In genomic region chr21:26449161-26449560, GRCh38 we compare ENCODE assay signal across 16 cellular contexts.
DNase-seq lines count a peak whose midpoint lies in the region; ATAC-seq, FAIRE-seq and TF ChIP-seq lines count a peak whose summit lies in the region.
"Had no signal": no experiment of that assay in that cellular context is flagged by ENCODE, and none has a peak within 500 bp of the region (broad histone marks: within the 10 kb centered on the region; RNA-seq: fewer than 3 reads in every experiment).

No MANE protein-coding gene starts in this region.

- no peaks in the 10 kb centered on the region for H3K79me2 ChIP-seq in endothelial cell of umbilical vein (ENCODE audit: control insufficient read depth, insufficient read depth, low read length)

- no peak overlapping the region for H2AFZ ChIP-seq in endothelial cell of umbilical vein (ENCODE audit: low read depth, low read length)

- H3K9me3 ChIP-seq in A673 (ENCODE audit: low read depth, low read length, poor library complexity, severe bottlenecking) (no peaks in the 10 kb centered on the region), endothelial cell of umbilical vein (replicated peaks; ENCODE audit: control insufficient read depth, insufficient read depth, low read length) (no peaks in the 10 kb centered on the region)
- H3K9me3 ChIP-seq in CD4-positive, alpha-beta memory T cell (ENCODE audit: control insufficient read depth in 1 of 2, low read length in 2 of 2): no peaks in the 10 kb centered on the region

- CTCF ChIA-PET in A673 (lab: Charles Lee) (no interaction called here), endothelial cell of umbilical vein (lab: Charles Lee) (no interaction called here)
- CTCF ChIA-PET in CD4-positive, alpha-beta memory T cell (lab: Charles Lee; ENCODE audit: partially characterized antibody): no interaction called here

- H3K9me1 ChIP-seq in endothelial cell of umbilical vein (replicated peaks; ENCODE audit: control insufficient read depth, extremely low read depth, insufficient read depth, low read length): no peaks in the 10 kb centered on the region

- H3K4me2 ChIP-seq in endothelial cell of umbilical vein (ENCODE audit: insufficient read depth, low read length): no peak overlapping the region
- H3K4me2 ChIP-seq: KMS-11 had no signal

- H3K4me1 ChIP-seq in A673 (ENCODE audit: insufficient read depth, low read length, poor library complexity, severe bottlenecking): peaks cover 9% of the 10 kb centered on the region
- H3K4me1 ChIP-seq in endothelial cell of umbilical vein (ENCODE audit: control insufficient read depth, extremely low read depth, insufficient read depth, low read length): no peaks in the 10 kb centered on the region
- H3K4me1 ChIP-seq in CD4-positive, alpha-beta memory T cell (ENCODE audit: insufficient read depth, low read length): no peaks in the 10 kb centered on the region

- H3K27ac Mint-ChIP-seq in CD4-positive, alpha-beta memory T cell: no peak overlapping the region
- no peak overlapping the region for H3K27ac Mint-ChIP-seq in stimulated activated effector memory CD8-positive, alpha-beta T cell treated with anti-CD3 and anti-CD28 coated beads, Interleukin-12 subunit alpha, Interleukin-12 subunit beta, amount 100 ng/mL, for 72 hours
- H3K27ac Mint-ChIP-seq: activated CD8-positive, alpha-beta T cell treated with anti-CD3 and anti-CD28 coated beads for 36 hours; activated naive CD4-positive, alpha-beta T cell treated with anti-CD3 and anti-CD28 coated beads, Interleukin-2, amount 10 ng/mL, durations not matched to agents 7 days and 5 days; T-helper 2 cell treated with Interferon-gamma antibody and Interleukin-4, amounts not matched to agents 5 μg/mL and 100 μg/mL, for 36 hours; type B pancreatic cell had no signal

- DNase-seq in A673 (ENCODE audit: low spot score) (peak; percentile 49), M059J (ENCODE audit: low read depth) (peak; percentile 9), endothelial cell of umbilical vein (ENCODE audit: low read depth, low spot score) (peak; percentile 9), medulla oblongata (ENCODE audit: extremely low spot score) (peak; percentile 64)
- DNase-seq in CD4-positive, alpha-beta memory T cell: no peak
- DNase-seq in stimulated activated naive CD4-positive, alpha-beta T cell (lab: John Stamatoyannopoulos, UW): no peak
- DNase-seq in stimulated activated effector memory CD8-positive, alpha-beta T cell treated with anti-CD3 and anti-CD28 coated beads, Interleukin-12 subunit alpha, Interleukin-12 subunit beta, amount 100 ng/mL, for 72 hours (ENCODE audit: low spot score in 2 of 2): no peak
- DNase-seq: ACHN; activated CD8-positive, alpha-beta T cell treated with anti-CD3 and anti-CD28 coated beads for 36 hours; activated naive CD4-positive, alpha-beta T cell treated with anti-CD3 and anti-CD28 coated beads, Interleukin-2, amount 10 ng/mL, durations not matched to agents 7 days and 5 days; effector memory CD4-positive, alpha-beta T cell had no signal

- H3K36me3 ChIP-seq in A673 (ENCODE audit: insufficient read depth, low read length, poor library complexity, severe bottlenecking) (no peaks in the 10 kb centered on the region), endothelial cell of umbilical vein (ENCODE audit: control insufficient read depth in 2 of 2, extremely low read depth in 1 of 2, insufficient read depth in 2 of 2, low read length in 2 of 2) (no peaks in the 10 kb centered on the region)
- H3K36me3 ChIP-seq in CD4-positive, alpha-beta memory T cell (ENCODE audit: insufficient read depth, low read length): no peaks in the 10 kb centered on the region

- H3K4me3 ChIP-seq in A673 (ENCODE audit: low read depth, low read length, poor library complexity, severe bottlenecking) (no peak overlapping the region), endothelial cell of umbilical vein (replicated peaks in 1 of 3; ENCODE audit: insufficient read depth in 1 of 3, low read depth in 1 of 3, low read length in 3 of 3) (no peak overlapping the region)
- no peak overlapping the region for H3K4me3 ChIP-seq in CD4-positive, alpha-beta memory T cell (ENCODE audit: low read length in 2 of 2)

- H3K27me3 ChIP-seq in A673 (replicated peaks; ENCODE audit: insufficient read depth, low read depth, low read length, poor library complexity) (no peaks in the 10 kb centered on the region), endothelial cell of umbilical vein (ENCODE audit: control insufficient read depth in 2 of 2, insufficient read depth in 2 of 2, low read length in 2 of 2) (no peaks in the 10 kb centered on the region)
- no peaks in the 10 kb centered on the region for H3K27me3 ChIP-seq in CD4-positive, alpha-beta memory T cell (ENCODE audit: insufficient read depth, low read length)

- BruUV-seq in A673 (replicated peaks; lab: Mats Ljungman, UMichigan) (no TSS peak), endothelial cell of umbilical vein (replicated peaks; lab: Mats Ljungman, UMichigan) (no TSS peak)

- no peaks in the 10 kb centered on the region for H3K36me3 Mint-ChIP-seq in CD4-positive, alpha-beta memory T cell
- H3K36me3 Mint-ChIP-seq in stimulated activated effector memory CD8-positive, alpha-beta T cell treated with anti-CD3 and anti-CD28 coated beads, Interleukin-12 subunit alpha, Interleukin-12 subunit beta, amount 100 ng/mL, for 72 hours: no peaks in the 10 kb centered on the region
- H3K36me3 Mint-ChIP-seq: activated naive CD4-positive, alpha-beta T cell treated with anti-CD3 and anti-CD28 coated beads, Interleukin-2, amount 10 ng/mL, durations not matched to agents 7 days and 5 days; type B pancreatic cell had no signal

- no peak for TF ChIP-seq POLR2A in endothelial cell of umbilical vein (IDR thresholded peaks at IDR 0.05; ENCODE audit: low read depth, low read length)

- H3K4me3 Mint-ChIP-seq in CD4-positive, alpha-beta memory T cell: no peak overlapping the region
- no peak overlapping the region for H3K4me3 Mint-ChIP-seq in stimulated activated effector memory CD8-positive, alpha-beta T cell treated with anti-CD3 and anti-CD28 coated beads, Interleukin-12 subunit alpha, Interleukin-12 subunit beta, amount 100 ng/mL, for 72 hours
- H3K4me3 Mint-ChIP-seq: activated CD8-positive, alpha-beta T cell treated with anti-CD3 and anti-CD28 coated beads for 36 hours; activated naive CD4-positive, alpha-beta T cell treated with anti-CD3 and anti-CD28 coated beads, Interleukin-2, amount 10 ng/mL, durations not matched to agents 7 days and 5 days; T-helper 2 cell treated with Interferon-gamma antibody and Interleukin-4, amounts not matched to agents 5 μg/mL and 100 μg/mL, for 36 hours; type B pancreatic cell had no signal

- peaks cover 0 to 4% (median 0%) of the 10 kb centered on the region in 8 donors for H3K9me3 Mint-ChIP-seq in CD4-positive, alpha-beta memory T cell
- H3K9me3 Mint-ChIP-seq in stimulated activated effector memory CD8-positive, alpha-beta T cell treated with anti-CD3 and anti-CD28 coated beads, Interleukin-12 subunit alpha, Interleukin-12 subunit beta, amount 100 ng/mL, for 72 hours: no peaks in the 10 kb centered on the region
- H3K9me3 Mint-ChIP-seq: activated CD8-positive, alpha-beta T cell treated with anti-CD3 and anti-CD28 coated beads for 36 hours; activated naive CD4-positive, alpha-beta T cell treated with anti-CD3 and anti-CD28 coated beads, Interleukin-2, amount 10 ng/mL, durations not matched to agents 7 days and 5 days had no signal

- H3K4me1 Mint-ChIP-seq in CD4-positive, alpha-beta memory T cell: no peaks in the 10 kb centered on the region
- H3K4me1 Mint-ChIP-seq in stimulated activated effector memory CD8-positive, alpha-beta T cell treated with anti-CD3 and anti-CD28 coated beads, Interleukin-12 subunit alpha, Interleukin-12 subunit beta, amount 100 ng/mL, for 72 hours: no peaks in the 10 kb centered on the region
- H3K4me1 Mint-ChIP-seq: activated naive CD4-positive, alpha-beta T cell treated with anti-CD3 and anti-CD28 coated beads, Interleukin-2, amount 10 ng/mL, durations not matched to agents 7 days and 5 days had no signal

- no peaks in the 10 kb centered on the region for H3K27me3 Mint-ChIP-seq in CD4-positive, alpha-beta memory T cell
- H3K27me3 Mint-ChIP-seq: activated naive CD4-positive, alpha-beta T cell treated with anti-CD3 and anti-CD28 coated beads, Interleukin-2, amount 10 ng/mL, durations not matched to agents 7 days and 5 days; type B pancreatic cell had no signal

- no peak for FAIRE-seq in endothelial cell of umbilical vein (lab: Jason Lieb, UNC)

- H4K20me1 ChIP-seq in endothelial cell of umbilical vein (replicated peaks; ENCODE audit: control insufficient read depth, extremely low read depth, insufficient read depth, low read length): no peaks in the 10 kb centered on the region

- H3K27ac ChIP-seq in A673 (ENCODE audit: low read depth, low read length, poor library complexity, severe bottlenecking) (no peak overlapping the region), endothelial cell of umbilical vein (ENCODE audit: insufficient read depth, low read depth, low read length) (no peak overlapping the region)
- no peak overlapping the region for H3K27ac ChIP-seq in CD4-positive, alpha-beta memory T cell (ENCODE audit: low read depth, low read length)
- H3K27ac ChIP-seq: KMS-11 had no signal

- dilution Hi-C loops in endothelial cell of umbilical vein (cut with MboI; ENCODE audit: extremely low pct_ligation_motif_present, low sequenced_read_pairs): no loop called here

- POLR2A ChIA-PET in A673 (lab: Charles Lee; ENCODE audit: low non-redundant PET): interaction anchor here (0.7 kb wide), 2 partner anchors 8 to 308 kb away, joined by 3 read pairs; no protein-coding TSS in a partner anchor
- POLR2A ChIA-PET in endothelial cell of umbilical vein (lab: Charles Lee): no interaction called here
- POLR2A ChIA-PET in CD4-positive, alpha-beta memory T cell (lab: Charles Lee; ENCODE audit: partially characterized antibody): no interaction called here

- intact Hi-C loops in A673 (cut with micrococcal nuclease; ENCODE audit: unreplicated experiment) (no loop called here), endothelial cell of umbilical vein (cut with micrococcal nuclease) (no loop called here)
- intact Hi-C loops in CD4-positive, alpha-beta memory T cell (cut with micrococcal nuclease): no loop called here

- no peak for ATAC-seq in GM18519 (IDR thresholded peaks at IDR 0.05; ENCODE audit: low FRiP score, unreplicated experiment)
- ATAC-seq in stimulated activated effector memory CD8-positive, alpha-beta T cell treated with anti-CD3 and anti-CD28 coated beads, Interleukin-12 subunit alpha, Interleukin-12 subunit beta, amount 100 ng/mL, for 72 hours: no peak
- ATAC-seq: activated CD8-positive, alpha-beta T cell treated with anti-CD3 and anti-CD28 coated beads for 36 hours; sciatic nerve had no signal

- H3K9ac ChIP-seq in endothelial cell of umbilical vein (replicated peaks; ENCODE audit: extremely low read depth, insufficient read depth, low read length): no peak overlapping the region
- H3K9ac ChIP-seq: KMS-11 had no signal

- TF ChIP-seq CTCF in A673 (conservative IDR thresholded peaks at IDR 0.05; ENCODE audit: low read depth, low read length) (no peak), endothelial cell of umbilical vein (IDR thresholded peaks at IDR 0.05; ENCODE audit: extremely low read depth in 1 of 2, insufficient read depth in 1 of 2, low read depth in 1 of 2, low read length in 2 of 2) (no peak)

TF ChIP-seq in endothelial cell of umbilical vein, 7 proteins besides CTCF, POLR2A, EP300 and RAD21:
- no peak for TF ChIP-seq GATA2 (IDR thresholded peaks at IDR 0.05; ENCODE audit: insufficient read depth, insufficient read length, low read depth, low read length)

Comparison
In these comparisons a context has a peak if more than half of its experiments do, and no peak if none do; other contexts are left out.
1. DNase-seq: peak in A673 (single experiment), M059J (single experiment), endothelial cell of umbilical vein (single experiment) and medulla oblongata (single experiment); none in CD4-positive, alpha-beta memory T cell (0 of 5), stimulated activated naive CD4-positive, alpha-beta T cell (0 of 6) and stimulated activated effector memory CD8-positive, alpha-beta T cell treated with anti-CD3 and anti-CD28 coated beads, Interleukin-12 subunit alpha, Interleukin-12 subunit beta, amount 100 ng/mL, for 72 hours (0 of 2).